ENCODE assay signal across 1 cellular context in the genomic region with DNA sequence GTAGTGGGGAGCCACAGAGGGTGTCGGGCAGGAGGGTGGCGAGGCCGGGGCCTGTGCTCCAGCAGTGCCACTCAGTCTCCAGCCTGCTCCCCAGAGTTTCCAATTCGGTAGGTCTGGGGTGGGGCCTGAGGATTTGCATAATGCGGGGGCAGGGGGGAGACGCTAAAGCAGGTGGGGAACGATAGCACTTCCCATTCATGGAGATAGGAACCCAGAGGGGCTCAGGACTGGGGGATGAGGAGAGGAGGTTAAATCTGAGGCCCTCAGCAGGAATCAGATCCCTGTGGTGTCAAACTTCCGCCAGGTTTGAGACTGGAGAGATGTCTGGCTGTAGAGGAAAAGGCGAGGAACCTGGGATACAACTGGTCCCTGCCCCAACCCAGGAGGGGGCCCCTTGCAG.
TF ChIP-seq lines count a peak whose summit lies in the region.

No MANE protein-coding gene starts in this region.

TF ChIP-seq in GM23338, 12 proteins besides CTCF, POLR2A, EP300 and RAD21 (continued from another document):
- TF ChIP-seq ZNF462 (CRISPR knock-in tag; IDR thresholded peaks at IDR 0.05) (no peak), JUNB (IDR thresholded peaks at IDR 0.05; ENCODE audit: unreplicated experiment) (no peak)
